In genomic region chr13:109200556-109200955, GRCh38 we compare ENCODE assay signal across 26 cellular contexts.
"Had no signal": no experiment of that assay in that cellular context is flagged by ENCODE, and none has a peak within 500 bp of the region (broad histone marks: within the 10 kb centered on the region; RNA-seq: fewer than 3 reads in every experiment).

No MANE protein-coding gene starts in this region.

- H3K4me1 ChIP-seq: left lung, prostate gland, thyroid gland had no signal

- DNase-seq: activated CD4-positive, alpha-beta memory T cell treated with anti-CD3 and anti-CD28 coated beads for 36 hours; activated CD4-positive, alpha-beta T cell treated with anti-CD3 and anti-CD28 coated beads for 4 hours; activated CD4-positive, CD25-positive, alpha-beta regulatory T cell; activated naive CD4-positive, alpha-beta T cell treated with Interleukin-2 at 50 U/mL for 16 hours; activated naive CD8-positive, alpha-beta T cell treated with anti-CD3 and anti-CD28 coated beads, Interleukin-2, amount 10 ng/mL, durations not matched to agents 7 days and 5 days; activated T-cell treated with anti-CD3 and anti-CD28 coated beads, Interleukin-2, amount 50 U/mL, for 48 hours; amygdala; cerebellar nuclear complex; cortex of kidney; erythroblast; foreskin melanocyte; hippocampal formation; kidney glomerular epithelial cell; left lung; naive thymus-derived CD8-positive, alpha-beta T cell; ovary; stimulated activated CD4-positive, alpha-beta T cell treated with anti-CD3 and anti-CD28 coated beads, Interleukin-4, amount 100 ng/mL, for 4 hours; stimulated activated naive CD8-positive, alpha-beta T cell treated with anti-CD3 and anti-CD28 coated beads, Interleukin-15, Interleukin-2, amounts not matched to agents 100 U/mL and 50 U/mL, for 24 hours; substantia nigra; T-helper 1 cell; T-helper 9 cell; thyroid gland had no signal

- H3K9me3 Mint-ChIP-seq: activated CD4-positive, alpha-beta memory T cell treated with anti-CD3 and anti-CD28 coated beads for 36 hours; activated naive CD8-positive, alpha-beta T cell treated with anti-CD3 and anti-CD28 coated beads, Interleukin-2, amount 10 ng/mL, durations not matched to agents 7 days and 5 days; mesothelial cell of epicardium; neural progenitor cell had no signal

- H3K9me3 ChIP-seq: left lung, ovary, prostate gland, thyroid gland had no signal

- H3K27me3 Mint-ChIP-seq: activated CD4-positive, alpha-beta memory T cell treated with anti-CD3 and anti-CD28 coated beads for 36 hours had no signal

- H3K4me3 ChIP-seq: left lung, lung, neural progenitor cell, ovary, prostate gland, thyroid gland had no signal

- H3K4me1 Mint-ChIP-seq: activated naive CD8-positive, alpha-beta T cell treated with anti-CD3 and anti-CD28 coated beads, Interleukin-2, amount 10 ng/mL, durations not matched to agents 7 days and 5 days; mesothelial cell of epicardium; naive thymus-derived CD8-positive, alpha-beta T cell had no signal

- H3K4me3 Mint-ChIP-seq: activated CD4-positive, alpha-beta memory T cell treated with anti-CD3 and anti-CD28 coated beads for 36 hours; activated naive CD8-positive, alpha-beta T cell treated with anti-CD3 and anti-CD28 coated beads, Interleukin-2, amount 10 ng/mL, durations not matched to agents 7 days and 5 days; mesothelial cell of epicardium; naive thymus-derived CD8-positive, alpha-beta T cell; neural progenitor cell had no signal

- ATAC-seq: left lung; naive thymus-derived CD8-positive, alpha-beta T cell; stimulated activated naive CD8-positive, alpha-beta T cell treated with anti-CD3 and anti-CD28 coated beads, Interleukin-15, Interleukin-2, amounts not matched to agents 100 U/mL and 50 U/mL, for 24 hours had no signal

- H3K27ac Mint-ChIP-seq: activated CD4-positive, alpha-beta memory T cell treated with anti-CD3 and anti-CD28 coated beads for 36 hours; activated naive CD8-positive, alpha-beta T cell treated with anti-CD3 and anti-CD28 coated beads, Interleukin-2, amount 10 ng/mL, durations not matched to agents 7 days and 5 days; mesothelial cell of epicardium; naive thymus-derived CD8-positive, alpha-beta T cell; neural progenitor cell had no signal

- H3K27me3 ChIP-seq: left lung, neural progenitor cell, ovary, thyroid gland had no signal

- H3K36me3 ChIP-seq: left lung, neural progenitor cell, ovary, prostate gland, thyroid gland had no signal

- H3K36me3 Mint-ChIP-seq: activated CD4-positive, alpha-beta memory T cell treated with anti-CD3 and anti-CD28 coated beads for 36 hours; activated naive CD8-positive, alpha-beta T cell treated with anti-CD3 and anti-CD28 coated beads, Interleukin-2, amount 10 ng/mL, durations not matched to agents 7 days and 5 days; mesothelial cell of epicardium; naive thymus-derived CD8-positive, alpha-beta T cell; neural progenitor cell had no signal
